In genomic region chr12:75389061-75389460, GRCh38 we compare ENCODE assay signal across 7 cellular contexts. TPM values are rescaled to one million over a fixed set of nuclear protein-coding genes. Genes with fewer than 3 reads are reported as not detected.
DNase-seq lines count a peak whose midpoint lies in the region; ATAC-seq and TF ChIP-seq lines count a peak whose summit lies in the region.

No MANE protein-coding gene starts in this region.

- TF ChIP-seq POLR2A in esophagus squamous epithelium (IDR thresholded peaks at IDR 0.05), result no peak

- no peaks in the 10 kb centered on the region for H3K9me3 ChIP-seq in GM23248 (ENCODE audit: low read depth)
- peaks cover 11% of the 10 kb centered on the region; the same call in 1 of the 2 replicates for H3K9me3 ChIP-seq in Panc1 (ENCODE audit: control insufficient read depth, insufficient read depth, low read depth, low read length)
- H3K9me3 ChIP-seq in esophagus squamous epithelium, result no peaks in the 10 kb centered on the region
- H3K9me3 ChIP-seq in smooth muscle cell (replicated peaks; ENCODE audit: low read depth), result no peaks in the 10 kb centered on the region

- POLR2A ChIA-PET in Panc1 (lab: Charles Lee) (no interaction called here), HEK293T (lab: Yijun Ruan, JAX) (no interaction called here)

- no peak for TF ChIP-seq CTCF in Panc1 (IDR thresholded peaks at IDR 0.05)
- no peak for TF ChIP-seq CTCF in esophagus squamous epithelium (IDR thresholded peaks at IDR 0.05)
- no peak for TF ChIP-seq CTCF in smooth muscle cell (IDR thresholded peaks at IDR 0.05; ENCODE audit: borderline replicate concordance, insufficient read depth, poor library complexity, severe bottlenecking)
- no peak for TF ChIP-seq CTCF in omental fat pad (IDR thresholded peaks at IDR 0.05)

- CTCF ChIA-PET in Panc1 (lab: Charles Lee) (interaction anchor here (0.6 kb wide), 1 partner anchor 639 kb away, joined by 3 read pairs; no protein-coding TSS in a partner anchor), HEK293T (lab: Yijun Ruan, JAX) (no interaction called here)

- H3K4me2 ChIP-seq in GM23248 (ENCODE audit: unreplicated experiment) (peak overlapping the region; percentile 80), smooth muscle cell (peak overlapping the region; percentile 14)

- peak overlapping the region; percentile 91 for H2AFZ ChIP-seq in GM23248
- H2AFZ ChIP-seq in smooth muscle cell (ENCODE audit: low read depth), result no peak overlapping the region

- intact Hi-C loops in Panc1 (cut with micrococcal nuclease; ENCODE audit: unreplicated experiment) (no loop called here), esophagus squamous epithelium (cut with DNase I) (no loop called here)

- H4K20me1 ChIP-seq in GM23248 (ENCODE audit: insufficient read depth) (no peaks in the 10 kb centered on the region), smooth muscle cell (ENCODE audit: low read depth) (no peaks in the 10 kb centered on the region)

- DNase-seq in GM23248 (peak; percentile 75), Panc1 (ENCODE audit: low read depth, low spot score) (peak; percentile 51), esophagus squamous epithelium (lab: John Stamatoyannopoulos, UW) (no peak), smooth muscle cell (lab: John Stamatoyannopoulos, UW; ENCODE audit: unreplicated experiment) (no peak), omental fat pad (ENCODE audit: low spot score) (no peak), HEK293T (ENCODE audit: extremely low spot score) (no peak), ureter (ENCODE audit: low spot score) (no peak)

- 56 to 64% methylated on average over 1 of the region's 1 CpG for WGBS in GM23248 (ENCODE audit: low coverage in 1 of 2, low lambda C conversion rate in 2 of 2, missing lambda C conversion rate in 2 of 2), 2 experiments
- 60 to 86% methylated on average over 1 of the region's 1 CpG for WGBS in esophagus squamous epithelium, 2 donors
- WGBS in smooth muscle cell (ENCODE audit: low lambda C conversion rate), result 88% methylated on average over 1 of the region's 1 CpG

- H3F3A ChIP-seq in GM23248 (ENCODE audit: insufficient read depth), result peaks cover 26% of the 10 kb centered on the region
- H3F3A ChIP-seq in smooth muscle cell (ENCODE audit: low read depth), result no peaks in the 10 kb centered on the region

- in situ Hi-C loops in GM23248 (cut with MboI), result no loop called here
- in situ Hi-C loops in Panc1 (cut with HindIII; ENCODE audit: low pct_unique_long_range_greater_than_20kb, low sequenced_read_pairs), result no loop called here

- H3K4me1 ChIP-seq in GM23248 (ENCODE audit: insufficient read depth) (peaks cover 35% of the 10 kb centered on the region), Panc1 (ENCODE audit: control insufficient read depth, insufficient read depth, low read length) (peaks cover 20% of the 10 kb centered on the region), esophagus squamous epithelium (peaks cover 0 to 35% (median 13%) of the 10 kb centered on the region in 3 donors), smooth muscle cell (ENCODE audit: low read depth) (no peaks in the 10 kb centered on the region)

- H3K9ac ChIP-seq in GM23248, result peak overlapping the region; percentile 81
- no peak overlapping the region for H3K9ac ChIP-seq in smooth muscle cell (ENCODE audit: low read depth)

- BruUV-seq in Panc1 (replicated peaks; lab: Mats Ljungman, UMichigan), result no TSS peak

- ATAC-seq in Panc1 (no peak), omental fat pad (ENCODE audit: low FRiP score) (no peak)

- peak overlapping the region; percentile 74 for H3K27ac ChIP-seq in GM23248
- peak overlapping the region; percentile 98 for H3K27ac ChIP-seq in Panc1 (ENCODE audit: low read length)
- peak overlapping the region; percentile 13 to 94 (median 58) for H3K27ac ChIP-seq in esophagus squamous epithelium
- H3K27ac ChIP-seq in smooth muscle cell (ENCODE audit: low read depth), result peak overlapping the region; percentile 17

- no peaks in the 10 kb centered on the region for H3K9me2 ChIP-seq in GM23248 (ENCODE audit: insufficient read depth)

- H3K79me2 ChIP-seq in GM23248 (ENCODE audit: insufficient read depth) (no peaks in the 10 kb centered on the region), smooth muscle cell (ENCODE audit: low read depth) (no peaks in the 10 kb centered on the region)

- H3K27me3 ChIP-seq in GM23248 (replicated peaks; ENCODE audit: insufficient read depth) (no peaks in the 10 kb centered on the region), Panc1 (ENCODE audit: control insufficient read depth, insufficient read depth, low read length) (no peaks in the 10 kb centered on the region), esophagus squamous epithelium (no peaks in the 10 kb centered on the region), smooth muscle cell (ENCODE audit: low read depth) (no peaks in the 10 kb centered on the region)

- H3K4me3 ChIP-seq in GM23248, result peak overlapping the region; percentile 73; the same call in 1 of the 2 replicates
- H3K4me3 ChIP-seq in Panc1 (ENCODE audit: low read depth in 2 of 2, low read length in 2 of 2), result no peak overlapping the region; a peak in 1 of 4 replicates
- H3K4me3 ChIP-seq in esophagus squamous epithelium, result peak overlapping the region in 1 of 4 donors; percentile 71
- H3K4me3 ChIP-seq in smooth muscle cell, result no peak overlapping the region

- H3K36me3 ChIP-seq in GM23248 (ENCODE audit: low read depth), result no peaks in the 10 kb centered on the region
- H3K36me3 ChIP-seq in Panc1 (ENCODE audit: control insufficient read depth, insufficient read depth, low read length), result no peaks in the 10 kb centered on the region; the same call in 1 of the 2 replicates
- no peaks in the 10 kb centered on the region for H3K36me3 ChIP-seq in esophagus squamous epithelium
- no peaks in the 10 kb centered on the region for H3K36me3 ChIP-seq in smooth muscle cell (ENCODE audit: low read depth)

TF ChIP-seq in HEK293T, 16 proteins besides CTCF, POLR2A, EP300 and RAD21:
- TF ChIP-seq BHLHE40 (IDR thresholded peaks at IDR 0.05; ENCODE audit: borderline replicate concordance) (no peak), SP1 (IDR thresholded peaks at IDR 0.05) (no peak), FOXK2 (IDR thresholded peaks at IDR 0.05) (no peak), FOXA1 (IDR thresholded peaks at IDR 0.05) (no peak), LEF1 (IDR thresholded peaks at IDR 0.05; ENCODE audit: borderline replicate concordance) (no peak), L3MBTL2 (conservative IDR thresholded peaks at IDR 0.05) (no peak)

RNA-seq across cellular contexts. Expression of gene GLIPR1L2, which starts 1.8 kb away (rescaled TPM):
- total RNA-seq in GM23248 (2014; rRNA removed; shearing (Covaris generic)), result 0.51 and 1.6 TPM in 2 replicates
- polyA plus RNA-seq in GM23248 (2016; fragmentation: Nextera tagmentation; extraction: Ambion mirVana), result 2.1 and 2.3 TPM in 2 replicates
- 0.72 TPM for total RNA-seq in Panc1 (2021; ENCODE audit: unreplicated experiment)
- polyA plus RNA-seq in Panc1 (2012; ENCODE audit: insufficient read length), result 0.45 TPM
- under 1 TPM in 3 of 4 donors, not detected in 1; 0.15 to 0.29 (median 0.19) TPM for total RNA-seq in esophagus squamous epithelium
- 0.13 and 2.5 TPM in 2 replicates for total RNA-seq in smooth muscle cell
- not detected in 2 replicates for polyA plus RNA-seq in smooth muscle cell
- under 1 TPM in 3 of 4 donors, not detected in 1; 0.65 to 0.82 (median 0.79) TPM for total RNA-seq in omental fat pad
- total RNA-seq in ureter, result 0.62 TPM

RNA-seq across cellular contexts. Expression of gene GLIPR1L1, which starts 54.6 kb away (rescaled TPM):
- not detected in 2 replicates for total RNA-seq in GM23248 (2014; rRNA removed; shearing (Covaris generic))
- not detected in 2 replicates for polyA plus RNA-seq in GM23248 (2016; fragmentation: Nextera tagmentation; extraction: Ambion mirVana)
- total RNA-seq in Panc1 (2021; ENCODE audit: unreplicated experiment), result not detected
- 0.42 TPM for polyA plus RNA-seq in Panc1 (2012; ENCODE audit: insufficient read length)
- total RNA-seq in esophagus squamous epithelium, result not detected
- not detected in 2 replicates for total RNA-seq in smooth muscle cell
- polyA plus RNA-seq in smooth muscle cell, result 0.70 TPM in 1 of 2 replicates, not detected in the other
- total RNA-seq in omental fat pad, result not detected
- not detected for total RNA-seq in ureter

RNA-seq across cellular contexts. Expression of gene CAPS2, which starts 58.9 kb away (rescaled TPM):
- 3.4 and 4.4 TPM in 2 replicates for total RNA-seq in GM23248 (2014; rRNA removed; shearing (Covaris generic))
- 1.3 and 1.5 TPM in 2 replicates for polyA plus RNA-seq in GM23248 (2016; fragmentation: Nextera tagmentation; extraction: Ambion mirVana)
- total RNA-seq in Panc1 (2021; ENCODE audit: unreplicated experiment), result 11.8 TPM
- 4.7 TPM for polyA plus RNA-seq in Panc1 (2012; ENCODE audit: insufficient read length)
- 1 to 10 TPM; 2.9 to 9.2 (median 5.8) TPM for total RNA-seq in esophagus squamous epithelium
- 3.7 and 14.3 TPM in 2 replicates for total RNA-seq in smooth muscle cell
- 0.66 and 3.5 TPM in 2 replicates for polyA plus RNA-seq in smooth muscle cell
- 10 to 100 TPM in 2 of 4 donors, 1 to 10 TPM in 2; 3.4 to 24.3 (median 8.7) TPM for total RNA-seq in omental fat pad
- 11.4 TPM for total RNA-seq in ureter

Comparison
In these comparisons a context has a peak if more than half of its experiments do, and no peak if none do; other contexts are left out.
1. DNase-seq: peak in GM23248 (single experiment) and Panc1 (single experiment); none in esophagus squamous epithelium (single experiment), smooth muscle cell (single experiment), omental fat pad (single experiment), HEK293T (single experiment) and ureter (single experiment).
2. H3K27ac ChIP-seq: peak in every context shown above with its lines; median percentile 98 in Panc1; 74 in GM23248; 58 in esophagus squamous epithelium; 17 in smooth muscle cell.